ENCODE assay signal across 8 cellular contexts in the genomic region with DNA sequence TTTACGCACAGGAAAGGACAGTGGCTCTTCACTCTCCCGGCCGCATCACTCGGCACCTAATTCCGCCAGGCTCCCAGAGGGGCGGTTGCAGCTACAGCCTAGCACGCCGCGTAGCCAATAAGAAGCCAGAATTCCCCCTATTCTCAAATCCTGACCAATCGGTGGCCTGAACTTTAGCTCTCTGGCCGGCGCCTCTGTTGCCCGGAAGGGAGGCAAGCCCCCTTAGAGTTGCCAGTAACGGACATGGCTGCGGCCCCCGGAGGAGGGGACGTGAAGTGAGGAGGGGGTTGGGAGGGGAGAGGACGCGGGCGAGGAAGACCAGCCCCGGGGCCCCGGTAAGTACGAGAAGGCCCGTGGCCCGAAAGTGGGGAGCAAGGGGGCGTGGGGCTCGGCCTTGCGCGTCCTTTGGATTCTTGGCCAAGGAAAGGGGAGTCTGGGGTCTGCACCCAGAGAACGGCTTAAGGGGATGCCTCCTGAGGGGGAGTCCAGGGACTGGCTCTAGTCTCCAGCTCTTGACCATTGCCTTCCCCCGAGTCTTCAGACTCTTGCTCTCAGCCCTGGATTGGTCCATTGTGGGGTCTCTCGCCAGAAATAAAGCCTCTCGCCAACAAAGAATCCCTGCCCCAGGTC. TPM values are rescaled to one million over a fixed set of nuclear protein-coding genes. Genes with fewer than 3 reads are reported as not detected.
A peak's percentile ranks its signal among the peaks of the same experiment; 100 is the strongest.
DNase-seq lines count a peak whose midpoint lies in the region; ATAC-seq and TF ChIP-seq lines count a peak whose summit lies in the region.

A gene (plus strand): TSS at position 219 of the 630 bp plus-strand sequence. CDS start 15,271 bp downstream, outside the sequence.

- H3K36me3 ChIP-seq in GM06990 (ENCODE audit: control insufficient read depth, insufficient read depth, low read length) (no peaks in the 10 kb centered on the region), testis (ENCODE audit: low read depth, missing control alignments) (no peaks in the 10 kb centered on the region)

- H3K4me3 ChIP-seq in GM06990 (replicated peaks; ENCODE audit: low read depth, low read length) = peak within 1 kb of the TSS; percentile 75
- H3K4me3 ChIP-seq in testis = peak within 1 kb of the TSS; percentile 79 to 81

- TF ChIP-seq POLR2A in testis (IDR thresholded peaks at IDR 0.05) = no peak

- peaks cover 24% of the 10 kb centered on the region for H3K4me1 ChIP-seq in testis

- no peaks in the 10 kb centered on the region for H3K9me3 ChIP-seq in testis

- H3K27me3 ChIP-seq in GM06990 (replicated peaks; ENCODE audit: control insufficient read depth, insufficient read depth, low read length) (no peaks in the 10 kb centered on the region), testis (no peaks in the 10 kb centered on the region)

- peak; percentile 84 for DNase-seq in GM06990 (ENCODE audit: extremely low read depth, insufficient read length)
- peak; percentile 98 for DNase-seq in NCI-H1092 treated with DMSO at 0.1 percent for 48 hours (lab: John Stamatoyannopoulos, UW)
- DNase-seq in SKM-1 (lab: John Stamatoyannopoulos, UW; ENCODE audit: unreplicated experiment) = peak; percentile 95
- peak; percentile 88 to 94 for DNase-seq in activated naive CD4-positive, alpha-beta T cell treated with anti-CD3 and anti-CD28 coated beads, Interleukin-2, amount 50 U/mL, for 72 hours (ENCODE audit: low spot score in 2 of 2)
- DNase-seq in glomerular visceral epithelial cell (ENCODE audit: extremely low spot score) = peak; percentile 97
- DNase-seq in omental fat pad (ENCODE audit: low spot score) = peak; percentile 81
- DNase-seq in testis = peak; percentile 99

- H3K36me3 Mint-ChIP-seq in activated naive CD4-positive, alpha-beta T cell treated with anti-CD3 and anti-CD28 coated beads, Interleukin-2, amount 50 U/mL, for 72 hours = peaks cover 6 to 7% of the 10 kb centered on the region in 2 donors

- no peaks in the 10 kb centered on the region for H3K9me3 Mint-ChIP-seq in activated naive CD4-positive, alpha-beta T cell treated with anti-CD3 and anti-CD28 coated beads, Interleukin-2, amount 50 U/mL, for 72 hours

- intact Hi-C loops in testis (cut with DNase I; ENCODE audit: low total_unique reads) = no loop called here

- WGBS in testis, 2 donors = 0% methylated on average over 30 to 33 of the region's 33 CpGs

- peak within 1 kb of the TSS; percentile 91 to 97 for H3K27ac Mint-ChIP-seq in activated naive CD4-positive, alpha-beta T cell treated with anti-CD3 and anti-CD28 coated beads, Interleukin-2, amount 50 U/mL, for 72 hours

- ATAC-seq in HG02588 (IDR thresholded peaks at IDR 0.05; ENCODE audit: unreplicated experiment) (peak; percentile 85), omental fat pad (ENCODE audit: low FRiP score) (peak; percentile 98)
- ATAC-seq in activated naive CD4-positive, alpha-beta T cell treated with anti-CD3 and anti-CD28 coated beads, Interleukin-2, amount 50 U/mL, for 72 hours = peak; percentile 99 to 100

- peak within 1 kb of the TSS; percentile 81 to 93 for H3K27ac ChIP-seq in testis

- no peak for TF ChIP-seq CTCF in GM06990 (IDR thresholded peaks at IDR 0.05; ENCODE audit: insufficient read depth, low read length, poor library complexity, severe bottlenecking)
- TF ChIP-seq CTCF in omental fat pad (IDR thresholded peaks at IDR 0.05) = no peak
- no peak for TF ChIP-seq CTCF in testis (IDR thresholded peaks at IDR 0.05)

RNA-seq across cellular contexts. Expression of the gene that starts here (rescaled TPM):
- total RNA-seq in activated naive CD4-positive, alpha-beta T cell treated with anti-CD3 and anti-CD28 coated beads, Interleukin-2, amount 50 U/mL, for 72 hours = 10 to 100 TPM; 64.5 to 65.2 TPM
- total RNA-seq in omental fat pad (10 to 100 TPM; 27.9 to 66.0 (median 46.1) TPM), testis (100 to 1,000 TPM; 151 to 171 TPM)
- 128 TPM for polyA plus RNA-seq in testis (ENCODE audit: insufficient read depth, low read depth, low replicate concordance)

Comparison
In these comparisons a context has a peak if more than half of its experiments do, and no peak if none do; other contexts are left out.
1. Peak in every context shown above with its lines: DNase-seq, ATAC-seq, H3K4me3 ChIP-seq and H3K27ac ChIP-seq.